In genomic region chr15:40807028-40807887, GRCh38 we compare ENCODE assay signal across 8 cellular contexts. TPM values are rescaled to one million over a fixed set of nuclear protein-coding genes. Genes with fewer than 3 reads are reported as not detected.
DNase-seq lines count a peak whose midpoint lies in the region; ATAC-seq and TF ChIP-seq lines count a peak whose summit lies in the region.

TSS of gene DNAJC17 (minus strand) at chr15:40807473. CDS start at chr15:40807446, 27 bp downstream.
TSS of gene ZFYVE19 (plus strand) at chr15:40807089. CDS start at chr15:40807590, 501 bp downstream.

- TF ChIP-seq CTCF in OCI-LY3 (IDR thresholded peaks at IDR 0.05; ENCODE audit: low read depth, low read length) = no peak
- no peak for TF ChIP-seq CTCF in endothelial cell (IDR thresholded peaks at IDR 0.05; ENCODE audit: unreplicated experiment)

- H3K27ac Mint-ChIP-seq in endothelial cell (ENCODE audit: unreplicated experiment) = peak within 1 kb of the TSS; percentile 94

- H3K4me1 ChIP-seq in OCI-LY3 (ENCODE audit: low read length) = peaks cover 12% of the 10 kb centered on the region

- H3K27me3 ChIP-seq in OCI-LY3 (ENCODE audit: low read depth, low read length) = no peaks in the 10 kb centered on the region

- H3K4me1 Mint-ChIP-seq in endothelial cell (ENCODE audit: unreplicated experiment) = peaks cover 13% of the 10 kb centered on the region

- H3K36me3 Mint-ChIP-seq in endothelial cell (ENCODE audit: low read depth, unreplicated experiment) = peaks cover 12% of the 10 kb centered on the region

- no peaks in the 10 kb centered on the region for H3K9me3 ChIP-seq in OCI-LY3 (ENCODE audit: insufficient read depth, low read length)

- peak within 1 kb of the TSS; percentile 97 for H3K4me3 Mint-ChIP-seq in endothelial cell (ENCODE audit: unreplicated experiment)

- no peaks in the 10 kb centered on the region for H3K9me3 Mint-ChIP-seq in endothelial cell (ENCODE audit: unreplicated experiment)

- DNase-seq in DMS 273 (lab: John Stamatoyannopoulos, UW; ENCODE audit: unreplicated experiment) (peak; percentile 98), HuH-7 (ENCODE audit: low spot score) (peak; percentile 77), endothelial cell (ENCODE audit: low spot score) (peak; percentile 92), midbrain (lab: John Stamatoyannopoulos, UW) (peak; percentile 98)
- DNase-seq in activated CD8-positive, alpha-beta memory T cell treated with anti-CD3 and anti-CD28 coated beads, Interleukin-2, amount 50 U/mL, for 48 hours = peak; percentile 98
- peak; percentile 86 for DNase-seq in stimulated activated CD8-positive, alpha-beta memory T cell treated with anti-CD3 and anti-CD28 coated beads, Interleukin-2, amount 100 ng/mL, for 1 hour (ENCODE audit: low read depth in 2 of 2)

- peak within 1 kb of the TSS; percentile 95 for H3K4me2 ChIP-seq in OCI-LY3 (ENCODE audit: low read length)

- no peaks in the 10 kb centered on the region for H3K36me3 ChIP-seq in OCI-LY3 (replicated peaks; ENCODE audit: low read depth, low read length)

- H2AFZ ChIP-seq in OCI-LY3 (ENCODE audit: low read depth, low read length) = peak within 1 kb of the TSS; percentile 93

- peak within 1 kb of the TSS; percentile 94 for H3K9ac ChIP-seq in OCI-LY3 (ENCODE audit: low read length)

- peaks cover 13% of the 10 kb centered on the region for H3K27me3 Mint-ChIP-seq in endothelial cell (ENCODE audit: unreplicated experiment)

- peak within 1 kb of the TSS; percentile 79 for H3K27ac ChIP-seq in OCI-LY3 (ENCODE audit: low read length)

- peak; percentile 92 for ATAC-seq in GM21515 (IDR thresholded peaks at IDR 0.05; ENCODE audit: unreplicated experiment)

- H3K4me3 ChIP-seq in OCI-LY3 (ENCODE audit: low read length) = peak within 1 kb of the TSS; percentile 83

- H4K20me1 ChIP-seq in OCI-LY3 (ENCODE audit: insufficient read depth, low read length) = no peaks in the 10 kb centered on the region

- H3K79me2 ChIP-seq in OCI-LY3 (ENCODE audit: low read length) = peaks cover 10% of the 10 kb centered on the region

RNA-seq across cellular contexts. Expression of gene DNAJC17, which starts in this region (rescaled TPM):
- total RNA-seq in endothelial cell (ENCODE audit: unreplicated experiment) = 55.6 TPM

RNA-seq across cellular contexts. Expression of gene ZFYVE19, which starts in this region (rescaled TPM):
- 31.5 TPM for total RNA-seq in endothelial cell (ENCODE audit: unreplicated experiment)

Comparison
In these comparisons a context has a peak if more than half of its experiments do, and no peak if none do; other contexts are left out.
1. Peak in every context shown above with its lines: DNase-seq, ATAC-seq, H3K4me3 ChIP-seq and H3K27ac ChIP-seq.